10 cellular contexts compared by ENCODE assay signal in the genomic region with DNA sequence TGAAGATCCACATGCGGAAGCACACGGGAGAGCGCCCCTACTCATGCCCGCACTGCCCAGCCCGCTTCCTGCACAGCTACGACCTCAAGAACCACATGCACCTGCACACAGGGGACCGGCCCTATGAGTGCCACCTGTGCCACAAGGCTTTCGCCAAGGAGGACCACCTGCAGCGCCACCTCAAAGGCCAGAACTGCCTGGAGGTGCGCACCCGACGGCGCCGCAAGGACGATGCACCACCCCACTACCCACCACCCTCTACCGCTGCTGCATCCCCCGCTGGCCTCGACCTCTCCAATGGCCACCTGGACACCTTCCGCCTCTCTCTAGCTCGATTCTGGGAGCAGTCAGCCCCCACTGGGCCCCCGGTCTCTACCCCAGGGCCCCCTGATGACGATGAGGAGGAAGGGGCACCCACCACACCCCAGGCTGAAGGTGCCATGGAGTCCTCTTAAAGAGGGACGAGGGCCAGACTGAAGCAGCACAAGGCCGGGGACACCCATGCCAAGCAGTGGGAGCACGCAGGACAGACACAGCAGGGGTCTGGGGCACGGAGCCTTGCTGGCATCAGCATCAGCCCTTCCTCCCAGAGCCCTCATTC. TPM values are rescaled to one million over a fixed set of nuclear protein-coding genes. Genes with fewer than 3 reads are reported as not detected.
DNase-seq lines count a peak whose midpoint lies in the region; ATAC-seq and TF ChIP-seq lines count a peak whose summit lies in the region.
"Had no signal": no experiment of that assay in that cellular context is flagged by ENCODE, and none has a peak within 500 bp of the region (broad histone marks: within the 10 kb centered on the region; RNA-seq: fewer than 3 reads in every experiment).

No MANE protein-coding gene starts in this region.

- H3K4me3 ChIP-seq in NB4 (ENCODE audit: low read depth, low read length) (no peak overlapping the region), muscle layer of duodenum (ENCODE audit: low read depth in 1 of 2, low read length in 2 of 2) (peak overlapping the region in 1 of 2 donors; percentile 21), testis (no peak overlapping the region)

- DNase-seq in NB4 (ENCODE audit: low read depth) (peak; percentile 25), head of caudate nucleus (no peak), testis (no peak), hypothalamus (lab: John Stamatoyannopoulos, UW) (no peak)

- no peaks in the 10 kb centered on the region for H3K9me3 ChIP-seq in muscle layer of duodenum (ENCODE audit: control insufficient read depth in 1 of 2, low read length in 2 of 2)
- H3K9me3 ChIP-seq in testis = no peaks in the 10 kb centered on the region

- H3K4me1 ChIP-seq in muscle layer of duodenum (ENCODE audit: control insufficient read depth in 1 of 2, insufficient read depth in 2 of 2, low read length in 2 of 2) (peaks cover 12 to 32% of the 10 kb centered on the region in 2 donors), testis (peaks cover 24% of the 10 kb centered on the region)

- H3K36me3 ChIP-seq in muscle layer of duodenum (ENCODE audit: control insufficient read depth in 1 of 2, insufficient read depth in 2 of 2, low read length in 2 of 2) (peaks cover 4 to 23% of the 10 kb centered on the region in 2 donors), testis (ENCODE audit: low read depth, missing control alignments) (no peaks in the 10 kb centered on the region)

- TF ChIP-seq POLR2A in NB4 (IDR thresholded peaks at IDR 0.05; ENCODE audit: extremely low read depth, insufficient read length) (no peak), testis (IDR thresholded peaks at IDR 0.05) (no peak)

- no peak for ATAC-seq in HG03460 (IDR thresholded peaks at IDR 0.05; ENCODE audit: unreplicated experiment)

- H3K27me3 ChIP-seq in muscle layer of duodenum (ENCODE audit: low read depth, low read length) = no peaks in the 10 kb centered on the region
- H3K27me3 ChIP-seq in testis = no peaks in the 10 kb centered on the region

- TF ChIP-seq CTCF in 22Rv1 (IDR thresholded peaks at IDR 0.05) (no peak), NB4 (IDR thresholded peaks at IDR 0.05; ENCODE audit: low read depth, low read length) (no peak), testis (IDR thresholded peaks at IDR 0.05) (no peak)

- intact Hi-C loops in head of caudate nucleus (cut with DNase I) = no loop called here
- intact Hi-C loops in testis (cut with DNase I; ENCODE audit: low total_unique reads) = no loop called here

- WGBS in testis, 2 donors = 78 to 87% methylated on average over 15 to 25 of the region's 26 CpGs

- H3K27ac ChIP-seq in 22Rv1 = peak overlapping the region; percentile 98
- peak overlapping the region; percentile 87 for H3K27ac ChIP-seq in cingulate gyrus (ENCODE audit: low read depth, low read length)
- peak overlapping the region; percentile 82 for H3K27ac ChIP-seq in muscle layer of duodenum (ENCODE audit: low read length)
- peak overlapping the region in 1 of 2 donors; percentile 91 for H3K27ac ChIP-seq in testis

RNA-seq across cellular contexts. Expression of gene ZBTB7B, which starts 13.7 kb away (rescaled TPM):
- total RNA-seq in testis = 10 to 100 TPM; 21.1 to 22.4 TPM
- 18.6 TPM for polyA plus RNA-seq in testis (ENCODE audit: insufficient read depth, low read depth, low replicate concordance)

RNA-seq across cellular contexts. Expression of gene DCST2, which starts 17.2 kb away (rescaled TPM):
- 10 to 100 TPM in 1 of 2 donors, 1 to 10 TPM in 1; 9.9 to 14.4 TPM for total RNA-seq in testis
- polyA plus RNA-seq in testis (ENCODE audit: insufficient read depth, low read depth, low replicate concordance) = 20.4 TPM

RNA-seq across cellular contexts. Expression of gene DCST1, which starts 17.3 kb away (rescaled TPM):
- 1 to 10 TPM; 4.5 to 9.4 TPM for total RNA-seq in testis
- 15.2 TPM for polyA plus RNA-seq in testis (ENCODE audit: insufficient read depth, low read depth, low replicate concordance)
- total RNA-seq: HT1080, SK-MEL-5 had no signal

RNA-seq across cellular contexts. Expression of gene LENEP, which starts 22.9 kb away (rescaled TPM):
- 1 to 10 TPM in 1 of 2 donors, not detected in 1; 1.1 TPM for total RNA-seq in testis
- not detected for polyA plus RNA-seq in testis (ENCODE audit: insufficient read depth, low read depth, low replicate concordance)

RNA-seq across cellular contexts. Expression of gene FLAD1, which starts 33.2 kb away (rescaled TPM):
- 10 to 100 TPM; 26.5 to 35.0 TPM for total RNA-seq in testis
- 46.5 TPM for polyA plus RNA-seq in testis (ENCODE audit: insufficient read depth, low read depth, low replicate concordance)
